ENCODE assay signal across 2 cellular contexts in the genomic region with DNA sequence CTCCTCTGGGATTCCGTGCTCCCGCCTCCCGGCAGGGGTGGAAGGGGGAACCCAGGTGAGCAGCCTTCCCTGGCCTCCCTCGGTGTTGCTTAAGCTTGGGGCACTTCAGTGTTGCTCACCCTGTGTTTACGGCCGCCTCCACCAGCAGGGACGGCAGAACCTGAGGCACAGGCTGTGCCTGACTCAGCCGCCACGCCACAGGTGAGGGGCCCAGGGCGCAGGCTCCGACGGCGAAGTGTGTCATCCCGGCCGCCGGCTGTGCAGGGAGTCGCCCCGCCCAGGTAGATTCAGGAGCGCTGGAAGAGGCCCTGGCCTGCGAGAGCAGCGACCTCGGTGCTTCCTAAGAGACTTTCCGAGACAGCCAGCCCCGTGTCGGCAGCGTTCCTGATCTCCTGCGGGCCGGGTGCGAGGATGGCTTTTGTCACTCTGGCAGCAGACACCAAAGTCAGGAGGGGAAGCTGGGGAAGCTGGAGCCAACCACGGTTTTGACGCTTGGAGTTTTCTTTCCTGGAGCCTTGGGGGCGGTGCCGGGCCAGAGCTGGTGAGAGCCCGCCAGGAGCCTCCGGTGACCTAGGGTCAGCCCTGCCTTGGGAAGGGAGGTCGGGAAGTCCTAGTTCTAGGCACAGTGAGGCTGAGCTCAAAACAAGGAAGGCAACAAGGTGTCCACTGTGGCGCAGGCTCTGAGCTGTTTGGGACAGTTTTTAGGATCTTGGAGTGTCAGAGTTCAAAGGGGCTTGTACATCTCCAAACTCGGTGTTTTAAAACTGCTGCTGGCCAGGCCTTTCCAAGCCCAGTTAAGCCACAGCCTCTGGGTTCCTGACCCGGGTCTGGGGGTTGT.
A peak's percentile ranks its signal among the peaks of the same experiment; 100 is the strongest.
TF ChIP-seq lines count a peak whose summit lies in the region.

No MANE protein-coding gene starts in this region.

TF ChIP-seq in A549, 52 proteins besides CTCF, POLR2A, EP300 and RAD21:
- TF ChIP-seq, protein P1, sequence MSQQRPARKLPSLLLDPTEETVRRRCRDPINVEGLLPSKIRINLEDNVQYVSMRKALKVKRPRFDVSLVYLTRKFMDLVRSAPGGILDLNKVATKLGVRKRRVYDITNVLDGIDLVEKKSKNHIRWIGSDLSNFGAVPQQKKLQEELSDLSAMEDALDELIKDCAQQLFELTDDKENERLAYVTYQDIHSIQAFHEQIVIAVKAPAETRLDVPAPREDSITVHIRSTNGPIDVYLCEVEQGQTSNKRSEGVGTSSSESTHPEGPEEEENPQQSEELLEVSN (IDR thresholded peaks at IDR 0.05; ENCODE audit: borderline replicate concordance, low read depth): no peak
- TF ChIP-seq NFE2L2 (conservative IDR thresholded peaks at IDR 0.05; ENCODE audit: low read length) (no peak), MAFK (IDR thresholded peaks at IDR 0.05; ENCODE audit: partially characterized antibody) (no peak), JUNB (IDR thresholded peaks at IDR 0.05) (no peak), ESRRA (IDR thresholded peaks at IDR 0.05; ENCODE audit: borderline replicate concordance, low read length) (no peak), HOXB5 (CRISPR knock-in tag; IDR thresholded peaks at IDR 0.05) (no peak), BHLHE40 (IDR thresholded peaks at IDR 0.05; ENCODE audit: low read depth, low read length) (no peak), ZSCAN20 (CRISPR knock-in tag; IDR thresholded peaks at IDR 0.05) (no peak), KDM1A (IDR thresholded peaks at IDR 0.05; ENCODE audit: low read depth) (no peak), GATA3 (IDR thresholded peaks at IDR 0.05; ENCODE audit: borderline replicate concordance) (peak; percentile 4; the same call in 1 of the 2 replicates), TFCP2L1 (CRISPR knock-in tag; IDR thresholded peaks at IDR 0.05) (no peak), PHF8 (IDR thresholded peaks at IDR 0.05; ENCODE audit: borderline replicate concordance, low read depth) (no peak), CEBPB (IDR thresholded peaks at IDR 0.05) (peak; percentile 17 to 18; a peak in 1 of 4 replicates), TP53 (CRISPR knock-in tag; IDR thresholded peaks at IDR 0.05) (no peak), CBX8 (IDR thresholded peaks at IDR 0.05) (no peak), JUN (IDR thresholded peaks at IDR 0.05) (peak in 1 of 2 experiments; percentile 3; a peak in 1 of 5 replicates), RCOR1 (IDR thresholded peaks at IDR 0.05; ENCODE audit: low read depth, low read length) (no peak), FOSL2 (IDR thresholded peaks at IDR 0.05) (no peak), FOSL2 (CRISPR knock-in tag; IDR thresholded peaks at IDR 0.05) (peak; percentile 35; the same call in 1 of the 2 replicates)
- TF ChIP-seq, protein P2, sequence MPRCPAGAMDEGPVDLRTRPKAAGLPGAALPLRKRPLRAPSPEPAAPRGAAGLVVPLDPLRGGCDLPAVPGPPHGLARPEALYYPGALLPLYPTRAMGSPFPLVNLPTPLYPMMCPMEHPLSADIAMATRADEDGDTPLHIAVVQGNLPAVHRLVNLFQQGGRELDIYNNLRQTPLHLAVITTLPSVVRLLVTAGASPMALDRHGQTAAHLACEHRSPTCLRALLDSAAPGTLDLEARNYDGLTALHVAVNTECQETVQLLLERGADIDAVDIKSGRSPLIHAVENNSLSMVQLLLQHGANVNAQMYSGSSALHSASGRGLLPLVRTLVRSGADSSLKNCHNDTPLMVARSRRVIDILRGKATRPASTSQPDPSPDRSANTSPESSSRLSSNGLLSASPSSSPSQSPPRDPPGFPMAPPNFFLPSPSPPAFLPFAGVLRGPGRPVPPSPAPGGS (IDR thresholded peaks at IDR 0.05): no peak
- TF ChIP-seq, protein P3, sequence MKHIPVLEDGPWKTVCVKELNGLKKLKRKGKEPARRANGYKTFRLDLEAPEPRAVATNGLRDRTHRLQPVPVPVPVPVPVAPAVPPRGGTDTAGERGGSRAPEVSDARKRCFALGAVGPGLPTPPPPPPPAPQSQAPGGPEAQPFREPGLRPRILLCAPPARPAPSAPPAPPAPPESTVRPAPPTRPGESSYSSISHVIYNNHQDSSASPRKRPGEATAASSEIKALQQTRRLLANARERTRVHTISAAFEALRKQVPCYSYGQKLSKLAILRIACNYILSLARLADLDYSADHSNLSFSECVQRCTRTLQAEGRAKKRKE (CRISPR knock-in tag; IDR thresholded peaks at IDR 0.05; ENCODE audit: low read depth): no peak
- TF ChIP-seq, protein P4, sequence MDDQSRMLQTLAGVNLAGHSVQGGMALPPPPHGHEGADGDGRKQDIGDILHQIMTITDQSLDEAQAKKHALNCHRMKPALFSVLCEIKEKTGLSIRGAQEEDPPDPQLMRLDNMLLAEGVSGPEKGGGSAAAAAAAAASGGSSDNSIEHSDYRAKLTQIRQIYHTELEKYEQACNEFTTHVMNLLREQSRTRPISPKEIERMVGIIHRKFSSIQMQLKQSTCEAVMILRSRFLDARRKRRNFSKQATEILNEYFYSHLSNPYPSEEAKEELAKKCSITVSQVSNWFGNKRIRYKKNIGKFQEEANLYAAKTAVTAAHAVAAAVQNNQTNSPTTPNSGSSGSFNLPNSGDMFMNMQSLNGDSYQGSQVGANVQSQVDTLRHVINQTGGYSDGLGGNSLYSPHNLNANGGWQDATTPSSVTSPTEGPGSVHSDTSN (IDR thresholded peaks at IDR 0.05): no peak
- TF ChIP-seq, protein P5, sequence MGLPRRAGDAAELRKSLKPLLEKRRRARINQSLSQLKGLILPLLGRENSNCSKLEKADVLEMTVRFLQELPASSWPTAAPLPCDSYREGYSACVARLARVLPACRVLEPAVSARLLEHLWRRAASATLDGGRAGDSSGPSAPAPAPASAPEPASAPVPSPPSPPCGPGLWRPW (IDR thresholded peaks at IDR 0.05): no peak
- TF ChIP-seq, protein P6, sequence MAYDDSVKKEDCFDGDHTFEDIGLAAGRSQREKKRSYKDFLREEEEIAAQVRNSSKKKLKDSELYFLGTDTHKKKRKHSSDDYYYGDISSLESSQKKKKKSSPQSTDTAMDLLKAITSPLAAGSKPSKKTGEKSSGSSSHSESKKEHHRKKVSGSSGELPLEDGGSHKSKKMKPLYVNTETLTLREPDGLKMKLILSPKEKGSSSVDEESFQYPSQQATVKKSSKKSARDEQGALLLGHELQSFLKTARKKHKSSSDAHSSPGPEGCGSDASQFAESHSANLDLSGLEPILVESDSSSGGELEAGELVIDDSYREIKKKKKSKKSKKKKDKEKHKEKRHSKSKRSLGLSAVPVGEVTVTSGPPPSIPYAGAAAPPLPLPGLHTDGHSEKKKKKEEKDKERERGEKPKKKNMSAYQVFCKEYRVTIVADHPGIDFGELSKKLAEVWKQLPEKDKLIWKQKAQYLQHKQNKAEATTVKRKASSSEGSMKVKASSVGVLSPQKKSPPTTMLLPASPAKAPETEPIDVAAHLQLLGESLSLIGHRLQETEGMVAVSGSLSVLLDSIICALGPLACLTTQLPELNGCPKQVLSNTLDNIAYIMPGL (CRISPR knock-in tag; IDR thresholded peaks at IDR 0.05; ENCODE audit: borderline replicate concordance): no peak

TF ChIP-seq in IMR-90, 13 proteins besides CTCF, POLR2A, EP300 and RAD21:
- no peak for TF ChIP-seq NFE2L2 (IDR thresholded peaks at IDR 0.05; ENCODE audit: low read depth, low read length)
- TF ChIP-seq MAZ (IDR thresholded peaks at IDR 0.05; ENCODE audit: borderline replicate concordance, low read depth, low read length): no peak
- TF ChIP-seq RCOR1 (IDR thresholded peaks at IDR 0.05; ENCODE audit: insufficient replicate concordance, low read length): no peak
- TF ChIP-seq RFX5 (IDR thresholded peaks at IDR 0.05; ENCODE audit: low read depth, low read length): no peak
- no peak for TF ChIP-seq MXI1 (IDR thresholded peaks at IDR 0.05; ENCODE audit: borderline replicate concordance, low read depth, low read length)
- TF ChIP-seq CHD1 (IDR thresholded peaks at IDR 0.05; ENCODE audit: low read depth, low read length): no peak
- no peak for TF ChIP-seq BHLHE40 (IDR thresholded peaks at IDR 0.05; ENCODE audit: low read depth, low read length)
- TF ChIP-seq MAFK (IDR thresholded peaks at IDR 0.05; ENCODE audit: low read depth, low read length): no peak
